Comparison of ENCODE assay signal across 1 cellular context in genomic region chr3:16252243-16252978, GRCh38.
A peak's percentile ranks its signal among the peaks of the same experiment; 100 is the strongest.
TF ChIP-seq lines count a peak whose summit lies in the region.

No MANE protein-coding gene starts in this region.

TF ChIP-seq in HepG2, 621 proteins besides CTCF, POLR2A, EP300 and RAD21 (continued from another document):
- TF ChIP-seq PRDM10 (CRISPR knock-in tag; IDR thresholded peaks at IDR 0.05; ENCODE audit: low read depth) (peak; percentile 39; the same call in 1 of the 2 replicates), SAFB2 (CRISPR knock-in tag; IDR thresholded peaks at IDR 0.05; ENCODE audit: borderline replicate concordance, low read depth) (no peak), ETV5 (CRISPR knock-in tag; IDR thresholded peaks at IDR 0.05; ENCODE audit: borderline replicate concordance) (no peak), SP4 (CRISPR knock-in tag; IDR thresholded peaks at IDR 0.05) (no peak), HOMEZ (CRISPR knock-in tag; IDR thresholded peaks at IDR 0.05; ENCODE audit: low read depth) (peak; percentile 77; the same call in 1 of the 2 replicates), ZNF274 (CRISPR knock-in tag; IDR thresholded peaks at IDR 0.05) (no peak), TFDP1 (CRISPR knock-in tag; IDR thresholded peaks at IDR 0.05; ENCODE audit: borderline replicate concordance) (no peak), ZNF777 (CRISPR knock-in tag; IDR thresholded peaks at IDR 0.05) (no peak), ISX (CRISPR knock-in tag; conservative IDR thresholded peaks at IDR 0.05) (no peak), GZF1 (CRISPR knock-in tag; IDR thresholded peaks at IDR 0.05) (peak; percentile 43; the same call in 1 of the 2 replicates), ZNF629 (CRISPR knock-in tag; conservative IDR thresholded peaks at IDR 0.05) (no peak), ZNF713 (CRISPR knock-in tag; IDR thresholded peaks at IDR 0.05) (no peak), ARNT (IDR thresholded peaks at IDR 0.05) (no peak), NR1H2 (CRISPR knock-in tag; IDR thresholded peaks at IDR 0.05; ENCODE audit: borderline replicate concordance, low read depth) (no peak), NONO (IDR thresholded peaks at IDR 0.05) (no peak), NONO (CRISPR knock-in tag; conservative IDR thresholded peaks at IDR 0.05) (no peak), ZNF652 (CRISPR knock-in tag; IDR thresholded peaks at IDR 0.05; ENCODE audit: borderline replicate concordance, low read depth) (no peak), FOXO1 (CRISPR knock-in tag; IDR thresholded peaks at IDR 0.05) (0 out of 2 replicates have a peak, but pooled peaks have one; percentile 21), SRSF1 (optimal IDR thresholded peaks at IDR 0.05; ENCODE audit: low read depth, low read length) (no peak), ATRX (CRISPR knock-in tag; IDR thresholded peaks at IDR 0.05; ENCODE audit: borderline replicate concordance) (no peak), PLRG1 (conservative IDR thresholded peaks at IDR 0.05) (no peak), ZNF720 (CRISPR knock-in tag; IDR thresholded peaks at IDR 0.05) (no peak), ZNF33B (CRISPR knock-in tag; IDR thresholded peaks at IDR 0.05) (no peak), ZNF546 (CRISPR knock-in tag; conservative IDR thresholded peaks at IDR 0.05) (no peak), PREB (CRISPR knock-in tag; IDR thresholded peaks at IDR 0.05) (no peak), RFXAP (CRISPR knock-in tag; IDR thresholded peaks at IDR 0.05; ENCODE audit: borderline replicate concordance) (no peak), ZBTB49 (CRISPR knock-in tag; IDR thresholded peaks at IDR 0.05; ENCODE audit: borderline replicate concordance) (no peak), ZNF234 (CRISPR knock-in tag; conservative IDR thresholded peaks at IDR 0.05) (no peak), ETV6 (CRISPR knock-in tag; conservative IDR thresholded peaks at IDR 0.05) (no peak), KDM6A (CRISPR knock-in tag; IDR thresholded peaks at IDR 0.05; ENCODE audit: low read depth) (no peak; the same call in 1 of the 2 replicates), ZSCAN29 (CRISPR knock-in tag; conservative IDR thresholded peaks at IDR 0.05) (no peak), ZGPAT (CRISPR knock-in tag; IDR thresholded peaks at IDR 0.05) (0 out of 2 replicates have a peak, but pooled peaks have one; percentile 27), MYC (CRISPR knock-in tag; IDR thresholded peaks at IDR 0.05; ENCODE audit: borderline replicate concordance) (no peak)
